Comparison of ENCODE assay signal across 22 cellular contexts in genomic region chr7:101634196-101634717, GRCh38. TPM values are rescaled to one million over a fixed set of nuclear protein-coding genes. Genes with fewer than 3 reads are reported as not detected.
"Had no signal": no experiment of that assay in that cellular context is flagged by ENCODE, and none has a peak within 500 bp of the region (broad histone marks: within the 10 kb centered on the region; RNA-seq: fewer than 3 reads in every experiment).

No MANE protein-coding gene starts in this region.

- H3K36me3 ChIP-seq: breast epithelium, heart left ventricle, lower lobe of right lung, neural progenitor cell, ovary, tibial nerve, uterus had no signal

- H3K4me1 ChIP-seq: breast epithelium, lower lobe of right lung, neural progenitor cell, uterus had no signal

- H3K9me3 ChIP-seq: lower lobe of right lung, ovary, uterus had no signal

- H3K36me3 Mint-ChIP-seq: mesothelial cell of epicardium, neural progenitor cell had no signal

- H3K4me3 ChIP-seq: breast epithelium, heart left ventricle, lower lobe of right lung, neural progenitor cell, ovary, tibial nerve, uterus had no signal

- ATAC-seq: activated CD8-positive, alpha-beta T cell treated with anti-CD3 and anti-CD28 coated beads, Interleukin-2, amount 10 ng/mL, durations not matched to agents 7 days and 5 days; activated T-cell treated with anti-CD3 and anti-CD28 coated beads, Interleukin-2, amount 50 U/mL, for 72 hours; lower lobe of right lung had no signal

- H3K27me3 Mint-ChIP-seq: activated CD4-positive, alpha-beta T cell treated with anti-CD3 and anti-CD28 coated beads, Interleukin-2, amount 10 ng/mL, durations not matched to agents 24 days and 14 days had no signal

- H3K4me1 Mint-ChIP-seq: activated B cell treated with CpG ODN at 0.5 μM for 24 hours; activated CD4-positive, alpha-beta T cell treated with anti-CD3 and anti-CD28 coated beads, Interleukin-2, amount 10 ng/mL, durations not matched to agents 24 days and 14 days had no signal

- H3K27me3 ChIP-seq: heart left ventricle, neural progenitor cell, ovary, uterus had no signal

- H3K27ac ChIP-seq: breast epithelium, lower lobe of right lung, neural progenitor cell, ovary, tibial nerve, uterus had no signal

- DNase-seq: activated B cell treated with CpG ODN at 0.5 μM for 24 hours; activated CD4-positive, alpha-beta T cell treated with anti-CD3 and anti-CD28 coated beads, Interleukin-2, amount 10 ng/mL, durations not matched to agents 24 days and 14 days; activated CD8-positive, alpha-beta memory T cell treated with anti-CD3 and anti-CD28 coated beads, Interleukin-2, amount 50 U/mL, for 4 hours; activated CD8-positive, alpha-beta T cell treated with anti-CD3 and anti-CD28 coated beads, Interleukin-2, amount 10 ng/mL, durations not matched to agents 7 days and 5 days; activated T-cell treated with anti-CD3 and anti-CD28 coated beads, Interleukin-2, amount 50 U/mL, for 72 hours; anterior cingulate cortex; effector memory CD4-positive, alpha-beta T cell; foreskin melanocyte; left cardiac atrium; lower lobe of right lung; ovary; stimulated activated CD4-positive, alpha-beta T cell treated with anti-CD3 and anti-CD28 coated beads, Interleukin-4, amount 100 ng/mL, for 4 hours; stimulated activated CD8-positive, alpha-beta memory T cell treated with anti-CD3 and anti-CD28 coated beads, Interleukin-4, amount 100 ng/mL, for 48 hours; stimulated activated naive CD4-positive, alpha-beta T cell treated with Interleukin-2 at 50 U/mL for 16 hours; T-helper 2 cell; uterus had no signal

- H3K9me3 Mint-ChIP-seq: activated CD4-positive, alpha-beta T cell treated with anti-CD3 and anti-CD28 coated beads, Interleukin-2, amount 10 ng/mL, durations not matched to agents 24 days and 14 days; activated T-cell treated with anti-CD3 and anti-CD28 coated beads, Interleukin-2, amount 50 U/mL, for 72 hours; mesothelial cell of epicardium had no signal

- H3K27ac Mint-ChIP-seq: activated B cell treated with CpG ODN at 0.5 μM for 24 hours; activated CD4-positive, alpha-beta T cell treated with anti-CD3 and anti-CD28 coated beads, Interleukin-2, amount 10 ng/mL, durations not matched to agents 24 days and 14 days; activated CD8-positive, alpha-beta T cell treated with anti-CD3 and anti-CD28 coated beads, Interleukin-2, amount 10 ng/mL, durations not matched to agents 7 days and 5 days; activated T-cell treated with anti-CD3 and anti-CD28 coated beads, Interleukin-2, amount 50 U/mL, for 72 hours; dendritic cell treated with granulocyte-macrophage colony-stimulating factor and Interleukin-4, amounts not matched to agents 40 ng/mL and 50 ng/mL, for 4 days; mesothelial cell of epicardium; neural progenitor cell had no signal

- H3K4me3 Mint-ChIP-seq: activated B cell treated with CpG ODN at 0.5 μM for 24 hours; activated CD4-positive, alpha-beta T cell treated with anti-CD3 and anti-CD28 coated beads, Interleukin-2, amount 10 ng/mL, durations not matched to agents 24 days and 14 days; activated CD8-positive, alpha-beta T cell treated with anti-CD3 and anti-CD28 coated beads, Interleukin-2, amount 10 ng/mL, durations not matched to agents 7 days and 5 days; activated T-cell treated with anti-CD3 and anti-CD28 coated beads, Interleukin-2, amount 50 U/mL, for 72 hours; dendritic cell treated with granulocyte-macrophage colony-stimulating factor and Interleukin-4, amounts not matched to agents 40 ng/mL and 50 ng/mL, for 4 days; mesothelial cell of epicardium; neural progenitor cell had no signal

RNA-seq across cellular contexts. Expression of gene MYL10, which starts 5.2 kb away (rescaled TPM):
- total RNA-seq: activated B cell treated with CpG ODN at 0.5 μM for 24 hours; activated CD4-positive, alpha-beta T cell treated with anti-CD3 and anti-CD28 coated beads, Interleukin-2, amount 10 ng/mL, durations not matched to agents 24 days and 14 days; activated CD8-positive, alpha-beta T cell treated with anti-CD3 and anti-CD28 coated beads, Interleukin-2, amount 10 ng/mL, durations not matched to agents 7 days and 5 days; activated T-cell treated with anti-CD3 and anti-CD28 coated beads, Interleukin-2, amount 50 U/mL, for 72 hours; breast epithelium; heart left ventricle; left cardiac atrium; lower lobe of right lung; mesothelial cell of epicardium; ovary; tibial nerve; uterus had no signal
- polyA plus RNA-seq: heart left ventricle, ovary had no signal
